In the genomic region with DNA sequence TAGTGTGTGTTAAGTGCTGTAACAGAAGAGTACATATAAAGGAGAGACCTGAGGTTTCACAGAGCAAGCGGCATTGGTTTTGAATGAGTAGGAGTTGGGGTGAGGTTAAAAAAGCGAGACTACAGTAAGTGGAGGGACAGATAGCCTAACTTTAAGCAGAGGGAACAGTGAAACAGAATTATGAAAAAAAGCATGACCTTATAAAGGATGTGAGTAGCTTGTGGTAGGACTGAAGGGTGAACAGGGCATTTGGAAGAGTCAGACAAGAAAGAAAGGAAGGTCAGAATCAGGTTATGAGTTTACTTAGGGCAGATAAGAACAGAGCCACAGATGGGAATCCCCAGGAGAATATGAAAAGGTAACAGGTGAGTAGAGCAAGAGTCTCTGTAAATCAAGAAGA, we compare ENCODE assay signal across 16 cellular contexts. TPM values are rescaled to one million over a fixed set of nuclear protein-coding genes. Genes with fewer than 3 reads are reported as not detected.
DNase-seq lines count a peak whose midpoint lies in the region; ATAC-seq and TF ChIP-seq lines count a peak whose summit lies in the region.
"Had no signal": no experiment of that assay in that cellular context is flagged by ENCODE, and none has a peak within 500 bp of the region (broad histone marks: within the 10 kb centered on the region; RNA-seq: fewer than 3 reads in every experiment).

No MANE protein-coding gene starts in this region.

- no peak overlapping the region for H3K4me3 Mint-ChIP-seq in activated T-helper 2 cell treated with anti-CD3 and anti-CD28 coated beads, Interferon-gamma antibody, Interleukin-2, Interleukin-4, amounts not matched to agents 10 μg/mL and 5 μg/mL and 100 μg/mL, durations not matched to agents 14 hours and 24 hours and 36 hours (ENCODE audit: low read depth)
- H3K4me3 Mint-ChIP-seq in endothelial cell (ENCODE audit: unreplicated experiment), result no peak overlapping the region
- H3K4me3 Mint-ChIP-seq: IgD-negative memory B cell had no signal

- H3K9me3 ChIP-seq in WERI-Rb-1 (ENCODE audit: severe bottlenecking), result no peaks in the 10 kb centered on the region
- H3K9me3 ChIP-seq: gastroesophageal sphincter, Peyer's patch had no signal

- peaks cover 35% of the 10 kb centered on the region for H3K36me3 Mint-ChIP-seq in activated T-helper 2 cell treated with anti-CD3 and anti-CD28 coated beads, Interferon-gamma antibody, Interleukin-2, Interleukin-4, amounts not matched to agents 10 μg/mL and 5 μg/mL and 100 μg/mL, durations not matched to agents 14 hours and 24 hours and 36 hours (ENCODE audit: low read depth)
- peaks cover 30% of the 10 kb centered on the region for H3K36me3 Mint-ChIP-seq in endothelial cell (ENCODE audit: low read depth, unreplicated experiment)

- no peaks in the 10 kb centered on the region for H3K27me3 ChIP-seq in WERI-Rb-1 (ENCODE audit: insufficient read depth, low read depth, severe bottlenecking)
- H3K27me3 ChIP-seq: BLaER1 treated with 17β-estradiol and CSF1 and Interleukin-3, amounts not matched to agents 10 nM and 100 nM; gastroesophageal sphincter; Peyer's patch had no signal

- peaks cover 17% of the 10 kb centered on the region for H3K4me1 Mint-ChIP-seq in activated T-helper 2 cell treated with anti-CD3 and anti-CD28 coated beads, Interferon-gamma antibody, Interleukin-2, Interleukin-4, amounts not matched to agents 10 μg/mL and 5 μg/mL and 100 μg/mL, durations not matched to agents 14 hours and 24 hours and 36 hours (ENCODE audit: low read depth)
- H3K4me1 Mint-ChIP-seq in endothelial cell (ENCODE audit: unreplicated experiment), result peaks cover 11% of the 10 kb centered on the region

- ATAC-seq in GM18519 (IDR thresholded peaks at IDR 0.05; ENCODE audit: low FRiP score, unreplicated experiment) (peak; percentile 59), GM21381 (IDR thresholded peaks at IDR 0.05; ENCODE audit: unreplicated experiment) (peak; percentile 76), HG03025 (IDR thresholded peaks at IDR 0.05; ENCODE audit: low FRiP score, unreplicated experiment) (peak; percentile 93)
- ATAC-seq: gastroesophageal sphincter had no signal

- H3K27ac ChIP-seq in WERI-Rb-1, result no peak overlapping the region
- H3K27ac ChIP-seq: BLaER1 treated with 17β-estradiol and CSF1 and Interleukin-3, amounts not matched to agents 10 nM and 100 nM; gastroesophageal sphincter; Peyer's patch had no signal

- TF ChIP-seq CTCF in foreskin fibroblast (IDR thresholded peaks at IDR 0.05; ENCODE audit: low read depth, low read length) (no peak), endothelial cell (IDR thresholded peaks at IDR 0.05; ENCODE audit: unreplicated experiment) (no peak), WERI-Rb-1 (IDR thresholded peaks at IDR 0.05; ENCODE audit: low read depth, low read length) (no peak)

- H3K27me3 Mint-ChIP-seq in activated T-helper 2 cell treated with anti-CD3 and anti-CD28 coated beads, Interferon-gamma antibody, Interleukin-2, Interleukin-4, amounts not matched to agents 10 μg/mL and 5 μg/mL and 100 μg/mL, durations not matched to agents 14 hours and 24 hours and 36 hours (ENCODE audit: low read depth), result no peaks in the 10 kb centered on the region
- no peaks in the 10 kb centered on the region for H3K27me3 Mint-ChIP-seq in endothelial cell (ENCODE audit: unreplicated experiment)
- H3K27me3 Mint-ChIP-seq: IgD-negative memory B cell had no signal

- intact Hi-C loops in activated T-helper 2 cell treated with anti-CD3 and anti-CD28 coated beads, Interferon-gamma antibody, Interleukin-2, Interleukin-4, amounts not matched to agents 10 μg/mL and 5 μg/mL and 100 μg/mL, durations not matched to agents 14 hours and 24 hours and 36 hours (cut with micrococcal nuclease), result no loop called here

- no peak for DNase-seq in activated T-helper 2 cell treated with anti-CD3 and anti-CD28 coated beads, Interferon-gamma antibody, Interleukin-2, Interleukin-4, amounts not matched to agents 10 μg/mL and 5 μg/mL and 100 μg/mL, durations not matched to agents 14 hours and 24 hours and 36 hours (ENCODE audit: low spot score)
- DNase-seq in foreskin fibroblast (no peak), endothelial cell (ENCODE audit: low spot score) (no peak), WERI-Rb-1 (no peak)
- DNase-seq: activated CD4-positive, alpha-beta T cell treated with anti-CD3 and anti-CD28 coated beads, Interleukin-2, amount 50 U/mL, for 1 hour; DMS79 treated with DMSO at 0.1 percent for 48 hours; NCI-H1105 treated with DMSO at 0.1 percent for 48 hours; nucleus accumbens; Peyer's patch; T-helper 1 cell had no signal

- no peak overlapping the region for H3K4me3 ChIP-seq in foreskin fibroblast (ENCODE audit: low read depth in 1 of 2, low read length in 2 of 2)
- no peak overlapping the region for H3K4me3 ChIP-seq in WERI-Rb-1 (ENCODE audit: low read depth, low read length)
- H3K4me3 ChIP-seq: BLaER1 treated with 17β-estradiol and CSF1 and Interleukin-3, amounts not matched to agents 10 nM and 100 nM; gastroesophageal sphincter; Peyer's patch had no signal

- H3K9me3 Mint-ChIP-seq in activated T-helper 2 cell treated with anti-CD3 and anti-CD28 coated beads, Interferon-gamma antibody, Interleukin-2, Interleukin-4, amounts not matched to agents 10 μg/mL and 5 μg/mL and 100 μg/mL, durations not matched to agents 14 hours and 24 hours and 36 hours, result no peaks in the 10 kb centered on the region
- H3K9me3 Mint-ChIP-seq in endothelial cell (ENCODE audit: unreplicated experiment), result no peaks in the 10 kb centered on the region

- peaks cover 49% of the 10 kb centered on the region for H3K36me3 ChIP-seq in WERI-Rb-1
- H3K36me3 ChIP-seq: Peyer's patch had no signal

- H3K27ac Mint-ChIP-seq in activated T-helper 2 cell treated with anti-CD3 and anti-CD28 coated beads, Interferon-gamma antibody, Interleukin-2, Interleukin-4, amounts not matched to agents 10 μg/mL and 5 μg/mL and 100 μg/mL, durations not matched to agents 14 hours and 24 hours and 36 hours, result peak overlapping the region; percentile 8
- no peak overlapping the region for H3K27ac Mint-ChIP-seq in endothelial cell (ENCODE audit: unreplicated experiment)

RNA-seq across cellular contexts. Expression of a gene that starts 22.5 kb away (rescaled TPM):
- 16.2 and 17.6 TPM in 2 replicates for total RNA-seq in activated T-helper 2 cell treated with anti-CD3 and anti-CD28 coated beads, Interferon-gamma antibody, Interleukin-2, Interleukin-4, amounts not matched to agents 10 μg/mL and 5 μg/mL and 100 μg/mL, durations not matched to agents 14 hours and 24 hours and 36 hours
- total RNA-seq in endothelial cell (ENCODE audit: unreplicated experiment), result 30.7 TPM

RNA-seq across cellular contexts. Expression of a gene that starts 23.5 kb away (rescaled TPM):
- total RNA-seq in activated T-helper 2 cell treated with anti-CD3 and anti-CD28 coated beads, Interferon-gamma antibody, Interleukin-2, Interleukin-4, amounts not matched to agents 10 μg/mL and 5 μg/mL and 100 μg/mL, durations not matched to agents 14 hours and 24 hours and 36 hours, result 0.52 and 1.1 TPM in 2 replicates
- total RNA-seq in endothelial cell (ENCODE audit: unreplicated experiment), result 45.8 TPM

Comparison
In these comparisons a context has a peak if more than half of its experiments do, and no peak if none do; other contexts are left out.
1. RNA of a gene that starts 23.5 kb away (total RNA-seq): 45.8 TPM in endothelial cell (single experiment); 0.52 to 1.1 TPM in activated T-helper 2 cell treated with anti-CD3 and anti-CD28 coated beads, Interferon-gamma antibody, Interleukin-2, Interleukin-4, amounts not matched to agents 10 μg/mL and 5 μg/mL and 100 μg/mL, durations not matched to agents 14 hours and 24 hours and 36 hours; every median in the first group is over 10 times any median in the second.
2. Peak in every context shown above with its lines, with median percentiles within 50 percentile points of each other: ATAC-seq.